Comparison of ENCODE assay signal across 9 cellular contexts in the genomic region with DNA sequence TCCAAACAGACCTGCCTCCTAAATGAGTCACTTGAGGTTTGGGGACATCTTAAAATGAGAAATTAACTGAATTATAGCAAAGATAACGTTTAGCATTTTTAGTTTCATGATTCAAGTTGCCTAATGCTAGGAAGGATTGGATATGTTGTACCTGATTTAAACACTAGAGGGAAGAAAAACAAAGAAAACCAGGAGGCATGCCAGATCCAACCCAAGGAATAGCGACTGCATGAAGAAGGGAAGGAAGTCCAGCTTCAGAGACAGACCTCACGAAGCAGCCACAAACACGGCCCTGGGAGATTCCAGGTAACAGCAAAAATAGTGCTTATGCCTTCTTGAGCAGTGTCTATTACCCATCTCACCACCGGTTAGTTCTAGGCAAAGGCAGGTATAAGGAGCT.
A peak's percentile ranks its signal among the peaks of the same experiment; 100 is the strongest.
DNase-seq lines count a peak whose midpoint lies in the region; ATAC-seq and TF ChIP-seq lines count a peak whose summit lies in the region.
"Had no signal": no experiment of that assay in that cellular context is flagged by ENCODE, and none has a peak within 500 bp of the region (broad histone marks: within the 10 kb centered on the region; RNA-seq: fewer than 3 reads in every experiment).

No MANE protein-coding gene starts in this region.

- TF ChIP-seq EP300 in tibial nerve (IDR thresholded peaks at IDR 0.05): no peak

- no peak for TF ChIP-seq POLR2A in tibial nerve (IDR thresholded peaks at IDR 0.05)

- peak; percentile 58 for ATAC-seq in left ventricle myocardium superior
- ATAC-seq in HG03442 (IDR thresholded peaks at IDR 0.05; ENCODE audit: unreplicated experiment): no peak
- ATAC-seq: activated CD8-positive, alpha-beta T cell treated with anti-CD3 and anti-CD28 coated beads, Interleukin-2, amount 10 ng/mL, durations not matched to agents 7 days and 5 days had no signal

- H3K27ac ChIP-seq in tibial nerve: no peak overlapping the region

- intact Hi-C loops in left ventricle myocardium superior (cut with micrococcal nuclease): no loop called here
- intact Hi-C loops in posterior cingulate gyrus (cut with DNase I): no loop called here

- no peaks in the 10 kb centered on the region for H3K4me1 ChIP-seq in tibial nerve

- H3K9me3 ChIP-seq in tibial nerve: no peaks in the 10 kb centered on the region

- no peaks in the 10 kb centered on the region for H3K36me3 ChIP-seq in tibial nerve

- peak; percentile 10 to 57 (median 30) for TF ChIP-seq CTCF in tibial nerve (IDR thresholded peaks at IDR 0.05)

- no peaks in the 10 kb centered on the region for H3K27me3 ChIP-seq in tibial nerve

- no peak overlapping the region for H3K4me3 ChIP-seq in tibial nerve

- 32 to 33% methylated on average over 5 of the region's 5 CpGs for WGBS in tibial nerve, 2 donors

- peak; percentile 4 for DNase-seq in NCI-H1694 treated with DMSO at 0.1 percent for 48 hours (lab: John Stamatoyannopoulos, UW)
- DNase-seq in NCI-H1694 (lab: John Stamatoyannopoulos, UW): no peak
- DNase-seq in SW480 (ENCODE audit: low spot score): peak; percentile 3
- DNase-seq in left ventricle myocardium superior: no peak
- no peak for DNase-seq in tibial nerve (ENCODE audit: low spot score in 2 of 2)
- no peak for DNase-seq in NCI-H446 (lab: John Stamatoyannopoulos, UW)
- DNase-seq in posterior cingulate gyrus: no peak
- DNase-seq: activated CD8-positive, alpha-beta T cell treated with anti-CD3 and anti-CD28 coated beads, Interleukin-2, amount 10 ng/mL, durations not matched to agents 7 days and 5 days had no signal

Comparison
In these comparisons a context has a peak if more than half of its experiments do, and no peak if none do; other contexts are left out.
1. DNase-seq: peak in NCI-H1694 treated with DMSO at 0.1 percent for 48 hours (single experiment) and SW480 (single experiment); none in NCI-H1694 (single experiment), left ventricle myocardium superior (single experiment), tibial nerve (0 of 2), NCI-H446 (0 of 2) and posterior cingulate gyrus (0 of 10).